23 cellular contexts compared by ENCODE assay signal in genomic region chr1:215623162-215623561, GRCh38. TPM values are rescaled to one million over a fixed set of nuclear protein-coding genes. Genes with fewer than 3 reads are reported as not detected.
DNase-seq lines count a peak whose midpoint lies in the region; ATAC-seq, FAIRE-seq and TF ChIP-seq lines count a peak whose summit lies in the region.
"Had no signal": no experiment of that assay in that cellular context is flagged by ENCODE, and none has a peak within 500 bp of the region (broad histone marks: within the 10 kb centered on the region; RNA-seq: fewer than 3 reads in every experiment).

No MANE protein-coding gene starts in this region.

- H3K4me3 ChIP-seq in HepG2 (replicated peaks in 1 of 3; ENCODE audit: insufficient read depth in 1 of 3, low read depth in 2 of 3, low read length in 3 of 3) (no peak overlapping the region), right lobe of liver (no peak overlapping the region), IMR-90 (ENCODE audit: insufficient read depth, low read depth, low read length) (no peak overlapping the region), hepatocyte (no peak overlapping the region), sigmoid colon (no peak overlapping the region)
- H3K4me3 ChIP-seq: BLaER1, GM23338 had no signal

- no peak overlapping the region for H3K27ac ChIP-seq in HepG2 (ENCODE audit: extremely low read length, insufficient read depth, low read length)
- H3K27ac ChIP-seq in right lobe of liver, result no peak overlapping the region
- H3K27ac ChIP-seq in IMR-90 (ENCODE audit: insufficient read depth, low read length), result peak overlapping the region; percentile 93; the same call in 1 of the 2 replicates
- no peak overlapping the region for H3K27ac ChIP-seq in hepatocyte
- peak overlapping the region in 3 of 4 donors; percentile 34 to 59 (median 49) for H3K27ac ChIP-seq in sigmoid colon
- H3K27ac ChIP-seq: 22Rv1, BLaER1, C4-2B had no signal

- no peak for TF ChIP-seq POLR2A in HepG2 (IDR thresholded peaks at IDR 0.05; ENCODE audit: insufficient read depth in 1 of 2, low read depth in 2 of 2, low read length in 2 of 2)
- TF ChIP-seq POLR2A in right lobe of liver (IDR thresholded peaks at IDR 0.05), result no peak
- TF ChIP-seq POLR2A in IMR-90 (IDR thresholded peaks at IDR 0.05; ENCODE audit: low read depth, low read length), result no peak
- TF ChIP-seq POLR2A in sigmoid colon (IDR thresholded peaks at IDR 0.05), result no peak

- H2BK15ac ChIP-seq in IMR-90 (ENCODE audit: low read depth, low read length), result no peak overlapping the region

- peak overlapping the region; percentile 92 for H4K5ac ChIP-seq in IMR-90 (ENCODE audit: low read depth, low read length)

- peak overlapping the region; percentile 81 for H2BK5ac ChIP-seq in IMR-90 (ENCODE audit: low read depth, low read length, poor library complexity, severe bottlenecking)

- H3K18ac ChIP-seq in IMR-90 (ENCODE audit: low read depth, low read length), result peak overlapping the region; percentile 83

- H2AFZ ChIP-seq in HepG2 (ENCODE audit: low read length) (no peak overlapping the region), IMR-90 (replicated peaks; ENCODE audit: low read length, poor library complexity) (no peak overlapping the region), hepatocyte (no peak overlapping the region)
- H2AFZ ChIP-seq: GM23338 had no signal

- H2BK20ac ChIP-seq in IMR-90 (ENCODE audit: low read depth, low read length), result 0 out of 2 replicates have a peak overlapping the region, but pooled peaks have one; percentile 6

- TSS peak; percentile 2 for BruUV-seq in HepG2 (replicated peaks; lab: Mats Ljungman, UMichigan)
- BruUV-seq in IMR-90 (replicated peaks; lab: Mats Ljungman, UMichigan), result no TSS peak

- H2BK120ac ChIP-seq in IMR-90 (ENCODE audit: low read depth, low read length), result peak overlapping the region; percentile 6; the same call in 1 of the 2 replicates

- 98% methylated on average over 4 of the region's 4 CpGs for WGBS in HepG2 (ENCODE audit: low lambda C conversion rate)
- 91% methylated on average over 4 of the region's 4 CpGs for WGBS in right lobe of liver (ENCODE audit: insufficient coverage, low coverage, low lambda C conversion rate, missing lambda C conversion rate)
- WGBS in IMR-90 (ENCODE audit: extremely low coverage in 2 of 2, insufficient read length in 1 of 2), 2 experiments, result no CpG with 5 or more reads among the region's 4 CpGs
- 80% methylated on average over 4 of the region's 4 CpGs for WGBS in hepatocyte (ENCODE audit: low lambda C conversion rate, missing lambda C conversion rate)
- 82 to 90% methylated on average over 4 of the region's 4 CpGs for WGBS in sigmoid colon, 2 donors

- no peak overlapping the region for H3K9ac ChIP-seq in HepG2 (ENCODE audit: insufficient read depth, low read depth, low read length)
- H3K9ac ChIP-seq in IMR-90 (ENCODE audit: low read depth, low read length), result no peak overlapping the region
- H3K9ac ChIP-seq: BLaER1 had no signal

- H3K23ac ChIP-seq in IMR-90 (ENCODE audit: low read depth, low read length), result no peak overlapping the region

- no peaks in the 10 kb centered on the region for H3K9me3 ChIP-seq in HepG2 (ENCODE audit: low read length)
- H3K9me3 ChIP-seq in right lobe of liver, result no peaks in the 10 kb centered on the region
- H3K9me3 ChIP-seq in IMR-90 (ENCODE audit: control insufficient read depth, insufficient read depth, low read length), result no peaks in the 10 kb centered on the region
- no peaks in the 10 kb centered on the region for H3K9me3 ChIP-seq in hepatocyte (ENCODE audit: low read depth)
- H3K9me3 ChIP-seq in sigmoid colon, result no peaks in the 10 kb centered on the region
- H3K9me3 ChIP-seq: BLaER1, Caco-2 had no signal

- TF ChIP-seq RAD21 in HepG2 (CRISPR knock-in tag; IDR thresholded peaks at IDR 0.05) (no peak), IMR-90 (IDR thresholded peaks at IDR 0.05; ENCODE audit: low read length) (no peak)

- peak overlapping the region in 1 of 2 experiments; percentile 22; a peak in 1 of 4 replicates for H4K8ac ChIP-seq in IMR-90 (ENCODE audit: low read depth in 2 of 2, low read length in 2 of 2)

- no peak overlapping the region for H2AK5ac ChIP-seq in IMR-90 (ENCODE audit: low read depth, low read length)

- no peak for ATAC-seq in HepG2
- no peak for ATAC-seq in right lobe of liver
- ATAC-seq in IMR-90 (ENCODE audit: low read depth), result peak; percentile 93
- ATAC-seq: CD8-positive, alpha-beta T cell; GM23338; HCT116 had no signal

- no peak for FAIRE-seq in HepG2 (lab: Jason Lieb, UNC)
- FAIRE-seq: GM12891, GM18507 had no signal

- peak overlapping the region; percentile 21 for H3K4ac ChIP-seq in IMR-90 (ENCODE audit: low read depth, low read length)

- H3K36me3 ChIP-seq in HepG2 (replicated peaks in 1 of 2; ENCODE audit: control insufficient read depth in 1 of 2, insufficient read depth in 2 of 2, low read length in 2 of 2), result peaks cover 3 to 29% of the 10 kb centered on the region in 2 experiments
- H3K36me3 ChIP-seq in right lobe of liver, result peaks cover 0 to 46% (median 13%) of the 10 kb centered on the region in 4 donors
- H3K36me3 ChIP-seq in IMR-90 (ENCODE audit: control insufficient read depth, insufficient read depth, low read length), result peaks cover 15% of the 10 kb centered on the region
- H3K36me3 ChIP-seq in hepatocyte (replicated peaks; ENCODE audit: insufficient read depth, low read depth), result no peaks in the 10 kb centered on the region
- H3K36me3 ChIP-seq in sigmoid colon, result peaks cover 6 to 51% (median 17%) of the 10 kb centered on the region in 4 donors

- in situ Hi-C loops in HepG2 (cut with HindIII; ENCODE audit: extremely low pct_ligation_motif_present, low pct_unique_long_range_greater_than_20kb), result no loop called here
- in situ Hi-C loops in IMR-90 (cut with MboI; ENCODE audit: low sequenced_read_pairs), result no loop called here

- H3K9me2 ChIP-seq in hepatocyte (replicated peaks; ENCODE audit: insufficient read depth), result no peaks in the 10 kb centered on the region

- no peak overlapping the region for H3K56ac ChIP-seq in IMR-90 (ENCODE audit: extremely low read depth, insufficient read depth, low read length)

- H3K9me1 ChIP-seq in IMR-90 (ENCODE audit: insufficient read depth, low read length), result peaks cover 3% of the 10 kb centered on the region

- intact Hi-C loops in HepG2 (cut with micrococcal nuclease; ENCODE audit: unreplicated experiment), result no loop called here
- intact Hi-C loops in right lobe of liver (cut with DNase I), result no loop called here
- intact Hi-C loops in IMR-90 (cut with micrococcal nuclease), result no loop called here
- intact Hi-C loops in sigmoid colon (cut with DNase I), result no loop called here

- dilution Hi-C loops in IMR-90 (cut with HindIII; ENCODE audit: low sequenced_read_pairs, unreplicated experiment), result no loop called here

- TF ChIP-seq EP300 in HepG2 (IDR thresholded peaks at IDR 0.05; ENCODE audit: low read depth in 2 of 2, low read length in 2 of 2), result no peak
- no peak for TF ChIP-seq EP300 in HepG2 (CRISPR knock-in tag; IDR thresholded peaks at IDR 0.05; ENCODE audit: borderline replicate concordance)
- TF ChIP-seq EP300 in sigmoid colon (IDR thresholded peaks at IDR 0.05), result no peak

- TF ChIP-seq CTCF in HepG2 (CRISPR knock-in tag; IDR thresholded peaks at IDR 0.05) (no peak), right lobe of liver (IDR thresholded peaks at IDR 0.05) (no peak), IMR-90 (conservative IDR thresholded peaks at IDR 0.05; ENCODE audit: low read depth, low read length) (no peak), hepatocyte (IDR thresholded peaks at IDR 0.05; ENCODE audit: poor library complexity) (no peak), sigmoid colon (IDR thresholded peaks at IDR 0.05) (no peak)

- no peaks in the 10 kb centered on the region for H3K79me2 ChIP-seq in HepG2 (ENCODE audit: insufficient read depth, low read length)
- no peaks in the 10 kb centered on the region for H3K79me2 ChIP-seq in hepatocyte

- peaks cover 0 to 6% of the 10 kb centered on the region in 2 experiments; a peak in 2 of 4 replicates for H3K79me1 ChIP-seq in IMR-90 (ENCODE audit: low read depth in 1 of 2, low read length in 2 of 2)

- 0 out of 2 replicates have a peak overlapping the region, but pooled peaks have one; percentile 38 for H4K91ac ChIP-seq in IMR-90 (ENCODE audit: insufficient read depth, low read depth, low read length)

- POLR2A ChIA-PET in HepG2 (lab: Yijun Ruan, JAX) (no interaction called here), IMR-90 (lab: Charles Lee; ENCODE audit: unreplicated experiment) (no interaction called here)

- H3K14ac ChIP-seq in IMR-90 (replicated peaks; ENCODE audit: low read depth, low read length), result no peak overlapping the region

- H3K4me2 ChIP-seq in HepG2 (ENCODE audit: low read depth, low read length) (no peak overlapping the region), IMR-90 (ENCODE audit: low read depth, low read length) (peak overlapping the region; percentile 59; the same call in 1 of the 2 replicates), hepatocyte (no peak overlapping the region)
- H3K4me2 ChIP-seq: BLaER1, GM23338 had no signal

- H3K27me3 ChIP-seq in HepG2 (ENCODE audit: control insufficient read depth in 1 of 2, insufficient read depth in 2 of 2, low read length in 2 of 2) (no peaks in the 10 kb centered on the region), right lobe of liver (no peaks in the 10 kb centered on the region), IMR-90 (ENCODE audit: control insufficient read depth, insufficient read depth, low read length) (no peaks in the 10 kb centered on the region), hepatocyte (no peaks in the 10 kb centered on the region), sigmoid colon (no peaks in the 10 kb centered on the region)
- H3K27me3 ChIP-seq: BLaER1 had no signal

- no peak for DNase-seq in HepG2 (ENCODE audit: low spot score)
- no peak for DNase-seq in right lobe of liver
- peak; percentile 78 for DNase-seq in IMR-90
- peak; percentile 23 for DNase-seq in hepatocyte (ENCODE audit: low spot score)
- DNase-seq in sigmoid colon, result no peak
- DNase-seq in hippocampal formation (lab: John Stamatoyannopoulos, UW), result no peak
- no peak for DNase-seq in activated T-cell treated with anti-CD3 and anti-CD28 coated beads, Interleukin-2, amount 50 U/mL, for 1 hour
- no peak for DNase-seq in GM03348 (ENCODE audit: low spot score)
- DNase-seq: Caco-2; CD4-positive, CD25-positive, alpha-beta regulatory T cell; CD8-positive, alpha-beta T cell; DMS153; DND-41; EL; GDM1; H9 had no signal

- H4K20me1 ChIP-seq in HepG2 (ENCODE audit: insufficient read depth, low read length) (no peaks in the 10 kb centered on the region), IMR-90 (ENCODE audit: insufficient read depth, low read length) (no peaks in the 10 kb centered on the region), hepatocyte (ENCODE audit: insufficient read depth, poor library complexity, severe bottlenecking) (no peaks in the 10 kb centered on the region)
- H4K20me1 ChIP-seq: BLaER1 had no signal

- H3K4me1 ChIP-seq in HepG2 (ENCODE audit: insufficient read depth, low read length) (no peaks in the 10 kb centered on the region), right lobe of liver (no peaks in the 10 kb centered on the region), IMR-90 (ENCODE audit: control insufficient read depth, insufficient read depth, low read length) (peaks cover 9% of the 10 kb centered on the region), hepatocyte (ENCODE audit: insufficient read depth) (no peaks in the 10 kb centered on the region), sigmoid colon (peaks cover 0 to 26% (median 7%) of the 10 kb centered on the region in 4 donors)
- H3K4me1 ChIP-seq: BLaER1, Caco-2 had no signal

- CTCF ChIA-PET in HepG2 (lab: Yijun Ruan, JAX; ENCODE audit: low intra/inter-chr PET ratio, low total read pairs), result no interaction called here
- CTCF ChIA-PET in IMR-90 (lab: Yijun Ruan, JAX), result interaction anchor here (0.5 to 0.6 kb wide), 2 partner anchors 351 to 1066 kb away, joined by 3 to 4 read pairs; no protein-coding TSS in a partner anchor

- no peak overlapping the region for H2AK9ac ChIP-seq in IMR-90 (replicated peaks; ENCODE audit: low read depth, low read length, poor library complexity)

RNA-seq across cellular contexts. Expression of gene KCTD3, which starts 56.1 kb away (rescaled TPM):
- total RNA-seq in HepG2 (2016; rRNA removed; fragmentation: Illumina TruSeq; extraction: Trizol), result 68.1 and 101 TPM in 2 replicates
- 21.1 and 25.6 TPM in 2 replicates for total RNA-seq in HepG2 (2016; cell fraction: cytosol; rRNA removed; fragmentation: Illumina TruSeq; extraction: Trizol; ENCODE audit: low read depth)
- 62.7 and 95.7 TPM in 2 replicates for total RNA-seq in HepG2 (2016; cell fraction: insoluble cytoplasmic fraction; rRNA removed; fragmentation: Illumina TruSeq; extraction: Trizol)
- 67.6 and 75.5 TPM in 2 replicates for total RNA-seq in HepG2 (2016; cell fraction: membrane; rRNA removed; fragmentation: Illumina TruSeq; extraction: Trizol)
- 61.8 and 68.8 TPM in 2 replicates for total RNA-seq in HepG2 (2016; cell fraction: nucleus; rRNA removed; fragmentation: Illumina TruSeq; extraction: Trizol)
- 42.1 and 49.8 TPM in 2 replicates for polyA plus RNA-seq in HepG2 (2011; rRNA removed)
- polyA plus RNA-seq in HepG2 (2011; cell fraction: cytosol; rRNA removed), result 28.9 and 30.6 TPM in 2 replicates
- polyA plus RNA-seq in HepG2 (2011; cell fraction: nucleus; rRNA removed), result 39.0 and 39.4 TPM in 2 replicates
- 26.8 and 35.9 TPM in 2 replicates for polyA plus RNA-seq in HepG2 (2012)
- polyA plus RNA-seq in HepG2 (2016; cell fraction: cytosol; fragmentation: Illumina TruSeq; extraction: Trizol; ENCODE audit: low read depth), result 9.7 and 10.6 TPM in 2 replicates
- 81.8 and 89.6 TPM in 2 replicates for polyA plus RNA-seq in HepG2 (2016; cell fraction: insoluble cytoplasmic fraction; fragmentation: Illumina TruSeq; extraction: Trizol; ENCODE audit: low read depth)
- polyA plus RNA-seq in HepG2 (2016; cell fraction: membrane; fragmentation: Illumina TruSeq; extraction: Trizol; ENCODE audit: low read depth), result 32.1 and 35.4 TPM in 2 replicates
- polyA plus RNA-seq in HepG2 (2016; cell fraction: nucleus; fragmentation: Illumina TruSeq; extraction: Trizol; ENCODE audit: insufficient read depth, low read depth), result 79.5 and 81.4 TPM in 2 replicates
- 59.2 and 101 TPM in 2 replicates for polyA minus RNA-seq in HepG2 (2011; rRNA and poly(A)+ RNA removed; ENCODE audit: low replicate concordance)
- 37.6 and 40.1 TPM in 2 replicates for polyA minus RNA-seq in HepG2 (2011; cell fraction: cytosol; rRNA and poly(A)+ RNA removed)
- 82.1 and 91.3 TPM in 2 replicates for polyA minus RNA-seq in HepG2 (2011; cell fraction: nucleus; rRNA and poly(A)+ RNA removed)
- 10 to 100 TPM; 33.0 to 43.5 (median 39.3) TPM for total RNA-seq in right lobe of liver
- 49.5 and 51.7 TPM in 2 replicates for total RNA-seq in IMR-90 (2012; rRNA removed)
- 33.2 and 43.6 TPM in 2 replicates for polyA plus RNA-seq in IMR-90 (2012; rRNA removed)
- 6.7 and 14.4 TPM in 2 replicates for polyA plus RNA-seq in IMR-90 (2012; cell fraction: cytosol; rRNA removed)
- polyA plus RNA-seq in IMR-90 (2012; cell fraction: nucleus; rRNA removed; ENCODE audit: low replicate concordance), result 17.5 and 125 TPM in 2 replicates
- 55.3 and 61.2 TPM in 2 replicates for total RNA-seq in hepatocyte
- polyA plus RNA-seq in hepatocyte, result 32.3 and 36.7 TPM in 2 replicates
- 100 to 1,000 TPM in 3 of 4 donors, 10 to 100 TPM in 1; 93.0 to 136 (median 124) TPM for total RNA-seq in sigmoid colon
- polyA plus RNA-seq in sigmoid colon, result 10 to 100 TPM; 17.6 to 36.0 (median 27.0) TPM

Comparison
In these comparisons a context has a peak if more than half of its experiments do, and no peak if none do; other contexts are left out.
1. DNase-seq: peak in IMR-90 (single experiment) and hepatocyte (single experiment); none in HepG2 (single experiment), right lobe of liver (0 of 3), sigmoid colon (single experiment), hippocampal formation (0 of 2), activated T-cell treated with anti-CD3 and anti-CD28 coated beads, Interleukin-2, amount 50 U/mL, for 1 hour (single experiment) and GM03348 (single experiment).
2. H3K27ac ChIP-seq: peak in IMR-90 (single experiment) and sigmoid colon (3 of 4); none in HepG2 (single experiment), right lobe of liver (0 of 3) and hepatocyte (single experiment).